Comparison of ENCODE assay signal across 8 cellular contexts in the genomic region with DNA sequence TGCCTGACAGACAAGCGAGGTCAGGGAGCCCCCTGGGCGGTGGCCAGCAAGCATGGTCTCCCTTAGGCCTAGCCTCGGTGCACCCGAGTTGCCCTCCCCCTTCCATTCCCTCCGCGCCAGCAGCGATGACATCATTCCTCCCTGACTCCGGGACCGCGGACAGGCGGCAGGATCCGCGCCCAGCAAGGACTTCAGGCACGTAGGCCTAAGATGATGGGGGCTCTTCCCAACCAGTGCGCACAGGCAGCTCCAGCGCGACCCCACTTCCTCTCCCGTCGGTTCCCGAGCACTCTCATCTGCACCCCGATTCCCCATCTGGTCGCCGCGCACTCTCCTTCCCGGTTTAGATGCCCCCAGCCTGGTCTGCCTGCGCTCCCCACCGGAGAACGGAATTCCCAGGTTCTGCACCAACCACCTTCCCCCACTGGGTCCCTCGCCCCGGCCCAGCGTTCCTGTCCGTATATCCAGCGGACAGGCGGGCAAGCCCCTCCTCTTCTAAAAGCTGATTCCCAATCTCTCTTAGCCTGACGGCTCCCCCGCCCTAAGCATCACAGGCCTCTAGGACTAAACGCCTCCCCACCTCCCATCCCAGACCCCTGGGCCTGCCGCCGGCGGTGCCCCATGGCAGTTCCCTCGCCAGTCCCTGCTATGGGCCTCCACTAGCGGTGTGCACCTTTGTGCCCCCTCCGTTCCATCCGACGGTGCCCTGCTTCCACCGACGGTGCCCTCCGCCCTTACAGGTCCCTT. TPM values are rescaled to one million over a fixed set of nuclear protein-coding genes. Genes with fewer than 3 reads are reported as not detected.
DNase-seq lines count a peak whose midpoint lies in the region; ATAC-seq, FAIRE-seq and TF ChIP-seq lines count a peak whose summit lies in the region.

No MANE protein-coding gene starts in this region.

- CTCF ChIA-PET in AG04450 (lab: Charles Lee): interaction anchor here (1.0 to 2.1 kb wide), 4 partner anchors 10 to 177 kb away, joined by 3 to 12 read pairs (median 7); no protein-coding TSS in a partner anchor
- CTCF ChIA-PET in RWPE1 (lab: Yijun Ruan, JAX): interaction anchor here (0.8 to 1.2 kb wide), 2 partner anchors 26 to 33 kb away, joined by 3 to 4 read pairs; no protein-coding TSS in a partner anchor

- POLR2A ChIA-PET in AG04450 (lab: Yijun Ruan, JAX): no interaction called here
- POLR2A ChIA-PET in RWPE1 (lab: Yijun Ruan, JAX; ENCODE audit: low non-redundant PET): no interaction called here

- peak overlapping the region; percentile 68 for H3K27ac ChIP-seq in AG04450 (ENCODE audit: low read depth, low read length)
- peak overlapping the region; percentile 66 for H3K27ac ChIP-seq in RWPE1

- TF ChIP-seq CTCF in AG04450 (IDR thresholded peaks at IDR 0.05; ENCODE audit: low read depth, low read length): no peak
- no peak for TF ChIP-seq CTCF in RWPE1 (conservative IDR thresholded peaks at IDR 0.05; ENCODE audit: low read depth)
- no peak for TF ChIP-seq CTCF in cardiac fibroblast (IDR thresholded peaks at IDR 0.05; ENCODE audit: low read depth, low read length)

- peak overlapping the region; percentile 85 for H3K4me3 ChIP-seq in AG04450 (ENCODE audit: low read depth, low read length)
- H3K4me3 ChIP-seq in cardiac fibroblast (replicated peaks in 1 of 2; ENCODE audit: low read depth in 2 of 2, low read length in 2 of 2): peak overlapping the region; percentile 79 to 94
- peak overlapping the region; percentile 74 for H3K4me3 ChIP-seq in iPS-18c (ENCODE audit: insufficient read depth, low read depth, low read length)

- ATAC-seq in HG02588 (IDR thresholded peaks at IDR 0.05; ENCODE audit: unreplicated experiment): no peak

- H3K27me3 ChIP-seq in AG04450 (ENCODE audit: control insufficient read depth, insufficient read depth, low read length): peaks cover 9% of the 10 kb centered on the region

- H3K9me3 ChIP-seq in AG04450 (ENCODE audit: control insufficient read depth, insufficient read depth, low read length) (no peaks in the 10 kb centered on the region; the same call in 1 of the 2 replicates), iPS-18c (ENCODE audit: control insufficient read depth, insufficient read depth, low read length) (no peaks in the 10 kb centered on the region)

- peak; percentile 55; the same call in 1 of the 2 replicates for TF ChIP-seq POLR2A in H54 (IDR thresholded peaks at IDR 0.05; ENCODE audit: low read depth, low read length)

- no peak for DNase-seq in AG04450 (ENCODE audit: low read depth, low spot score)
- peak; percentile 52 for DNase-seq in H54 (ENCODE audit: insufficient read length, low spot score)
- DNase-seq in RWPE1 (ENCODE audit: low spot score): peak; percentile 42
- DNase-seq in cardiac fibroblast (ENCODE audit: low read depth in 2 of 2): peak; percentile 71 to 76
- DNase-seq in renal cortical epithelial cell (ENCODE audit: low read depth): peak; percentile 48
- DNase-seq in GM19239 (ENCODE audit: insufficient read length, low spot score): no peak

- no peak for FAIRE-seq in H54 (lab: Jason Lieb, UNC)
- FAIRE-seq in GM19239 (lab: Jason Lieb, UNC): no peak

RNA-seq across cellular contexts. Expression of gene FAM219A, which starts 0.9 kb away (rescaled TPM):
- 8.0 and 9.8 TPM in 2 replicates for polyA plus RNA-seq in AG04450 (2011; rRNA removed)
- 9.6 and 10.6 TPM in 2 replicates for polyA minus RNA-seq in AG04450 (2011; rRNA and poly(A)+ RNA removed)
- 11.6 and 17.2 TPM in 2 replicates for total RNA-seq in renal cortical epithelial cell

RNA-seq across cellular contexts. Expression of gene DNAI1, which starts 1.2 kb away (rescaled TPM):
- not detected in 2 replicates for polyA plus RNA-seq in AG04450 (2011; rRNA removed)
- 0.22 TPM in 1 of 2 replicates, not detected in the other for polyA minus RNA-seq in AG04450 (2011; rRNA and poly(A)+ RNA removed)
- 0.99 TPM in 1 of 2 replicates, not detected in the other for total RNA-seq in renal cortical epithelial cell

Comparison
In these comparisons a context has a peak if more than half of its experiments do, and no peak if none do; other contexts are left out.
1. DNase-seq: peak in H54 (single experiment), RWPE1 (single experiment), cardiac fibroblast (2 of 2) and renal cortical epithelial cell (single experiment); none in AG04450 (single experiment) and GM19239 (single experiment).
2. Peak in every context shown above with its lines, with median percentiles within 50 percentile points of each other: H3K4me3 ChIP-seq.